15 cellular contexts compared by ENCODE assay signal in the genomic region with DNA sequence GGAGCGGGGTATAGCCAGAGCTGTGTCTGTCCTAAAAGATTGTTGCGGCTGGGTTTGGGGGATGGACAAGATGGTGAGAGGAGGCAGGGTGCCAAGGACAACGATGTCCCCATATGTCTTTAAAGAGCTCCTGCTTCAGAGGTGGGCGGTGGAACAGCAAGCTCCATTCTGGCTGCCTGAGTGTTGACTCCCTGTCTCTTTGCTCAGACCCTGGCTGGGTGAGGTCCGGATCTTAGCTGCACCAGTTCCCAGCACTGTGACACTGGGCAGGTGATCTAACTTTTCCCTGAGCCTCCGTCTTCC. TPM values are rescaled to one million over a fixed set of nuclear protein-coding genes. Genes with fewer than 3 reads are reported as not detected.
DNase-seq lines count a peak whose midpoint lies in the region; ATAC-seq and TF ChIP-seq lines count a peak whose summit lies in the region.
"Had no signal": no experiment of that assay in that cellular context is flagged by ENCODE, and none has a peak within 500 bp of the region (broad histone marks: within the 10 kb centered on the region; RNA-seq: fewer than 3 reads in every experiment).

No MANE protein-coding gene starts in this region.

- H3K4me3 ChIP-seq in neural progenitor cell, result no peak overlapping the region
- H3K4me3 ChIP-seq in psoas muscle, result no peak overlapping the region

- no peaks in the 10 kb centered on the region for H3F3A ChIP-seq in neural progenitor cell (ENCODE audit: low read depth)

- TF ChIP-seq CTCF in neural progenitor cell (IDR thresholded peaks at IDR 0.05) (no peak), psoas muscle (IDR thresholded peaks at IDR 0.05) (no peak)

- H3K27me3 ChIP-seq in neural progenitor cell, result peaks cover 3% of the 10 kb centered on the region
- peaks cover 2 to 4% (median 2%) of the 10 kb centered on the region in 3 donors for H3K27me3 ChIP-seq in psoas muscle (ENCODE audit: insufficient read depth in 3 of 3, low read length in 2 of 3)

- H4K20me1 ChIP-seq in neural progenitor cell (ENCODE audit: low read depth), result no peaks in the 10 kb centered on the region

- peaks cover 4% of the 10 kb centered on the region for H3K27me3 Mint-ChIP-seq in neural progenitor cell (ENCODE audit: insufficient read depth, low read depth)
- peaks cover 12 to 21% of the 10 kb centered on the region in 2 donors for H3K27me3 Mint-ChIP-seq in natural killer cell treated with Interleukin-12 subunit alpha and Interleukin-12 subunit beta and Interleukin-15 and Interleukin-18, amount 100 ng/mL, for 72 hours

- peaks cover 26% of the 10 kb centered on the region for H3K4me1 Mint-ChIP-seq in neural progenitor cell
- H3K4me1 Mint-ChIP-seq in natural killer cell treated with Interleukin-12 subunit alpha and Interleukin-12 subunit beta and Interleukin-15 and Interleukin-18, amount 100 ng/mL, for 72 hours (ENCODE audit: low read depth in 2 of 2), result peaks cover 10 to 12% of the 10 kb centered on the region in 2 donors

- H3K9me3 ChIP-seq in neural progenitor cell (ENCODE audit: low read depth) (no peaks in the 10 kb centered on the region), psoas muscle (no peaks in the 10 kb centered on the region)

- H3K36me3 ChIP-seq in neural progenitor cell (no peaks in the 10 kb centered on the region), psoas muscle (ENCODE audit: insufficient read depth in 1 of 2, low read depth in 1 of 2) (no peaks in the 10 kb centered on the region)

- H3K9ac ChIP-seq in neural progenitor cell, result no peak overlapping the region

- H3K4me1 ChIP-seq in neural progenitor cell (peaks cover 3% of the 10 kb centered on the region), psoas muscle (no peaks in the 10 kb centered on the region)

- H3K79me2 ChIP-seq in neural progenitor cell (ENCODE audit: low read depth), result no peaks in the 10 kb centered on the region

- H3K9me3 Mint-ChIP-seq in neural progenitor cell, result no peaks in the 10 kb centered on the region
- H3K9me3 Mint-ChIP-seq in natural killer cell treated with Interleukin-12 subunit alpha and Interleukin-12 subunit beta and Interleukin-15 and Interleukin-18, amount 100 ng/mL, for 72 hours, result no peaks in the 10 kb centered on the region

- H3K36me3 Mint-ChIP-seq in neural progenitor cell, result peaks cover 1% of the 10 kb centered on the region
- no peaks in the 10 kb centered on the region for H3K36me3 Mint-ChIP-seq in natural killer cell treated with Interleukin-12 subunit alpha and Interleukin-12 subunit beta and Interleukin-15 and Interleukin-18, amount 100 ng/mL, for 72 hours
- H3K36me3 Mint-ChIP-seq: CD14-positive monocyte; CD8-positive, alpha-beta T cell had no signal

- H3K27ac ChIP-seq in angular gyrus (ENCODE audit: low read depth, low read length) (peak overlapping the region; percentile 22), neural progenitor cell (no peak overlapping the region), psoas muscle (no peak overlapping the region)

- H3K4me3 Mint-ChIP-seq in neural progenitor cell, result no peak overlapping the region
- no peak overlapping the region for H3K4me3 Mint-ChIP-seq in natural killer cell treated with Interleukin-12 subunit alpha and Interleukin-12 subunit beta and Interleukin-15 and Interleukin-18, amount 100 ng/mL, for 72 hours
- H3K4me3 Mint-ChIP-seq: CD14-positive monocyte; CD8-positive, alpha-beta T cell had no signal

- WGBS in psoas muscle, 3 donors, result 72 to 78% (median 74%) methylated on average over 6 of the region's 6 CpGs

- no peak for ATAC-seq in psoas muscle
- ATAC-seq in natural killer cell treated with Interleukin-12 subunit alpha and Interleukin-12 subunit beta and Interleukin-15 and Interleukin-18, amount 100 ng/mL, for 72 hours, result no peak
- ATAC-seq: CD8-positive, alpha-beta T cell had no signal

- H2AFZ ChIP-seq in neural progenitor cell (replicated peaks), result peak overlapping the region; percentile 6

- peak; percentile 14 for DNase-seq in Ammon's horn (ENCODE audit: low spot score)
- peak; percentile 17 to 53 for DNase-seq in erythroblast (lab: John Stamatoyannopoulos, UW)
- no peak for DNase-seq in neural progenitor cell (ENCODE audit: low spot score)
- no peak for DNase-seq in psoas muscle
- DNase-seq in natural killer cell treated with Interleukin-12 subunit alpha and Interleukin-12 subunit beta and Interleukin-15 and Interleukin-18, amount 100 ng/mL, for 72 hours (ENCODE audit: low spot score), result no peak
- DNase-seq in NCI-H226, result no peak
- DNase-seq in stimulated activated CD4-positive, alpha-beta T cell treated with anti-CD3 and anti-CD28 coated beads, Interleukin-4, amount 100 ng/mL, for 4 hours, result no peak
- DNase-seq: CD8-positive, alpha-beta T cell; COR-L47; H7; IMR-90 had no signal

- no peak overlapping the region for H3K27ac Mint-ChIP-seq in neural progenitor cell
- no peak overlapping the region for H3K27ac Mint-ChIP-seq in natural killer cell treated with Interleukin-12 subunit alpha and Interleukin-12 subunit beta and Interleukin-15 and Interleukin-18, amount 100 ng/mL, for 72 hours
- H3K27ac Mint-ChIP-seq: CD14-positive monocyte; CD8-positive, alpha-beta T cell had no signal

- H3K4me2 ChIP-seq in neural progenitor cell, result no peak overlapping the region

- intact Hi-C loops in psoas muscle (cut with DNase I), result no loop called here

- no peak for TF ChIP-seq POLR2A in erythroblast (IDR thresholded peaks at IDR 0.05; ENCODE audit: low read length)

RNA-seq across cellular contexts. Expression of a gene that starts 8.3 kb away (rescaled TPM):
- total RNA-seq in neural progenitor cell (ENCODE audit: low replicate concordance), result 3.0 and 6.6 TPM in 2 replicates
- under 1 TPM in 1 of 4 donors, not detected in 3; 0.21 TPM for total RNA-seq in psoas muscle
- under 1 TPM in 1 of 3 donors, not detected in 2; 0.01 TPM for polyA plus RNA-seq in psoas muscle
- not detected for total RNA-seq in natural killer cell treated with Interleukin-12 subunit alpha and Interleukin-12 subunit beta and Interleukin-15 and Interleukin-18, amount 100 ng/mL, for 72 hours
- total RNA-seq: CD8-positive, alpha-beta T cell; HT-29; IMR-90 had no signal
- polyA plus RNA-seq: BJ, CD14-positive monocyte, IMR-90 had no signal

Comparison
In these comparisons a context has a peak if more than half of its experiments do, and no peak if none do; other contexts are left out.
1. DNase-seq: peak in Ammon's horn (single experiment) and erythroblast (2 of 2); none in neural progenitor cell (single experiment), psoas muscle (0 of 2), natural killer cell treated with Interleukin-12 subunit alpha and Interleukin-12 subunit beta and Interleukin-15 and Interleukin-18, amount 100 ng/mL, for 72 hours (single experiment), NCI-H226 (single experiment) and stimulated activated CD4-positive, alpha-beta T cell treated with anti-CD3 and anti-CD28 coated beads, Interleukin-4, amount 100 ng/mL, for 4 hours (0 of 2).